ENCODE assay signal across 1 cellular context in genomic region chr5:96663608-96664007, GRCh38.
TF ChIP-seq lines count a peak whose summit lies in the region.

No MANE protein-coding gene starts in this region.

TF ChIP-seq in WTC11, 78 proteins besides CTCF, POLR2A, EP300 and RAD21 (continued from another document):
- TF ChIP-seq ZNF219 (CRISPR knock-in tag; IDR thresholded peaks at IDR 0.05; ENCODE audit: borderline replicate concordance) (no peak), PRRX2 (CRISPR knock-in tag; IDR thresholded peaks at IDR 0.05) (no peak), GTF2I (CRISPR knock-in tag; conservative IDR thresholded peaks at IDR 0.05) (no peak), MLX (CRISPR knock-in tag; IDR thresholded peaks at IDR 0.05) (no peak), AR (CRISPR knock-in tag; IDR thresholded peaks at IDR 0.05) (no peak), USF2 (CRISPR knock-in tag; IDR thresholded peaks at IDR 0.05) (no peak)
